ENCODE assay signal across 8 cellular contexts in the genomic region with DNA sequence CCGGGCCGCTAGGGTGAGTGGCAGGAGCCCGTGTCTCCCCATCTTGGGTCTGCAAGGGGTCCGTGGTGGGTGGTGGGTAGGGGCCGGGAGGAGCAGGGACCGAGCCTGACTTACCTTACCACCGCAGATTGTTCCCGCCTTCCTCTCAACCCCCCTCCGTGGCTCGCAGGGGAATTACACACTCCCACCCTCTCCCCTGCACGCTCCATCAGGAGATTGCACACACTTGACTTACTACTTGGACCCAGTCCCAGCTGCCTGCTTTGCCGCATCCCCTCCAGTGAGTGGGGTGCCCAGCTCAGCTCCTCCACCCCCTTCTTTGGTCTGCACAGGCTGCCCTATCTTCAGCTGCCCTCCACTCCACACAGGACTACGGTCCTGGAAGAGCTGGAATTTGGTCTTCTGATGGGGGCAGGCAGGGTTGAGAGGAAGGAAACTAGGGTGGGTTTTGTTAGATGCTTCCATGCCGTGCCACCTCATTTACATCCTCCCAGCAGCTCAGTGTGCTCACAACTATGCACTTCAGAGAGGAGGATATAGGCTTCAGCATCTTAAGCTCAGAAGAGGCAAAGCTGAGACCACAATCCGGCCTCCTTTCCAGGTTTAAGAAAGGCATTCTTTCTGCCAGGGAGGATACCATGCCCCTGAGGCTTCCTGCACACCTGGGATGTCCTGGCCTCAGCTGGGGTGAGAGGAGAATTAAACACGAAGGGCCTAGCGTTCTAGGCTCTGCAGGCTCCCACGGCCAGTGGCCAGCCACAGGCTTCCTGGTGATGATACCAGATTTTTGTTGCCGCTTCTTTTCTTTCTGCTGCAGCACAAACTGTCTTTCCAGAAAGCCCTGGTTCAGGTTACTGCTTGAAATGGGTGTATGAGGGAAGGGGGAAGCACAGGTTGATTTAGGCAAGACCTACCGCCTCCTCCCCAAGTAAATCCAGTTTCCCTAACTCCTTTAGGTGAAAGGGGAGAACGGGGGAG. TPM values are rescaled to one million over a fixed set of nuclear protein-coding genes. Genes with fewer than 3 reads are reported as not detected.
DNase-seq lines count a peak whose midpoint lies in the region; ATAC-seq and TF ChIP-seq lines count a peak whose summit lies in the region.

No MANE protein-coding gene starts in this region.

- no CpG with 5 or more reads among the region's 21 CpGs for WGBS in mesendoderm (ENCODE audit: extremely low coverage, insufficient coverage, low lambda C conversion rate)

- H2AK5ac ChIP-seq in mesendoderm (ENCODE audit: low read length) = no peak overlapping the region

- no peak for ATAC-seq in HG02973 (IDR thresholded peaks at IDR 0.05; ENCODE audit: unreplicated experiment)
- no peak for ATAC-seq in GM19324 (IDR thresholded peaks at IDR 0.05; ENCODE audit: low FRiP score, unreplicated experiment)

- H3K36me3 ChIP-seq in Loucy (ENCODE audit: insufficient read depth, low read length) (no peaks in the 10 kb centered on the region), mesendoderm (ENCODE audit: control insufficient read depth, insufficient read depth, low read length) (no peaks in the 10 kb centered on the region)

- H3K18ac ChIP-seq in mesendoderm (ENCODE audit: low read length) = no peak overlapping the region

- no peaks in the 10 kb centered on the region for H3K9me2 ChIP-seq in Loucy (replicated peaks; ENCODE audit: low read depth, low read length)

- H3K4me2 ChIP-seq in Loucy (ENCODE audit: low read depth, low read length, poor library complexity, severe bottlenecking) (peak overlapping the region; percentile 30), mesendoderm (ENCODE audit: low read length) (peak overlapping the region; percentile 22)

- no peak overlapping the region for H2BK5ac ChIP-seq in mesendoderm (ENCODE audit: low read length)

- no peak overlapping the region for H3K4ac ChIP-seq in mesendoderm (ENCODE audit: low read depth, low read length)

- H3K4me3 ChIP-seq in AG09309 (ENCODE audit: control insufficient read depth, low read depth, low read length) (peak overlapping the region; percentile 23), Loucy (ENCODE audit: low read length, poor library complexity, severe bottlenecking) (no peak overlapping the region), mesendoderm (ENCODE audit: low read length) (peak overlapping the region; percentile 58)

- H3K23ac ChIP-seq in mesendoderm (ENCODE audit: low read length) = no peak overlapping the region

- H3K4me1 ChIP-seq in Loucy (ENCODE audit: insufficient read depth, low read length, poor library complexity, severe bottlenecking) = peaks cover 10% of the 10 kb centered on the region
- peaks cover 22% of the 10 kb centered on the region for H3K4me1 ChIP-seq in mesendoderm (ENCODE audit: control insufficient read depth, low read depth, low read length)

- no peak overlapping the region for H3K9ac ChIP-seq in Loucy (ENCODE audit: low read depth, low read length, poor library complexity, severe bottlenecking)
- H3K9ac ChIP-seq in mesendoderm (ENCODE audit: low read length) = peak overlapping the region; percentile 79

- peaks cover 4% of the 10 kb centered on the region for H3K27me3 ChIP-seq in Loucy (ENCODE audit: insufficient read depth, low read length, poor library complexity, severe bottlenecking)
- H3K27me3 ChIP-seq in mesendoderm (ENCODE audit: insufficient read depth, low read length, poor library complexity) = no peaks in the 10 kb centered on the region

- no peak overlapping the region for H2BK15ac ChIP-seq in mesendoderm (replicated peaks; ENCODE audit: low read depth)

- H4K5ac ChIP-seq in mesendoderm (ENCODE audit: low read length) = no peak overlapping the region

- no peak overlapping the region for H4K8ac ChIP-seq in mesendoderm (ENCODE audit: low read depth, low read length)

- H4K20me1 ChIP-seq in Loucy (ENCODE audit: insufficient read depth, low read length, poor library complexity, severe bottlenecking) = no peaks in the 10 kb centered on the region

- DNase-seq in AG09309 (ENCODE audit: low read depth) = no peak
- DNase-seq in mesendoderm = peak; percentile 45
- no peak for DNase-seq in mesenteric fat pad (ENCODE audit: low spot score)
- no peak for DNase-seq in stimulated activated CD4-positive, alpha-beta T cell treated with anti-CD3 and anti-CD28 coated beads, Interleukin-2, amount 100 ng/mL, for 48 hours

- H3K79me1 ChIP-seq in mesendoderm (ENCODE audit: low read length) = peaks cover 14% of the 10 kb centered on the region

- TF ChIP-seq CTCF in AG09309 (IDR thresholded peaks at IDR 0.05; ENCODE audit: control insufficient read depth, insufficient read depth, low read depth, low read length, missing control alignments) (no peak), Loucy (conservative IDR thresholded peaks at IDR 0.05; ENCODE audit: low read length) (no peak)

- no peak overlapping the region for H2AFZ ChIP-seq in Loucy (ENCODE audit: low read length)

- H2BK120ac ChIP-seq in mesendoderm (ENCODE audit: low read depth, low read length) = no peak overlapping the region

- H3K9me3 ChIP-seq in Loucy (ENCODE audit: insufficient read depth, low read depth, low read length) = no peaks in the 10 kb centered on the region

- H3K27ac ChIP-seq in angular gyrus (ENCODE audit: low read depth, low read length) = peak overlapping the region; percentile 18
- H3K27ac ChIP-seq in mesendoderm (ENCODE audit: low read depth, low read length) = no peak overlapping the region

- H3K56ac ChIP-seq in mesendoderm (ENCODE audit: low read length) = peak overlapping the region; percentile 93

- H3F3A ChIP-seq in Loucy (ENCODE audit: low read depth) = no peaks in the 10 kb centered on the region

- H3K79me2 ChIP-seq in Loucy (ENCODE audit: insufficient read depth, low read length) (no peaks in the 10 kb centered on the region), mesendoderm (ENCODE audit: control insufficient read depth, insufficient read depth, low read length) (peaks cover 48% of the 10 kb centered on the region)

RNA-seq across cellular contexts. Expression of gene KCNC4, which starts 2.3 kb away (rescaled TPM):
- 6.3 TPM for polyA plus RNA-seq in mesendoderm (2013, experiment 1 of 2)
- 6.0 TPM for polyA plus RNA-seq in mesendoderm (2013, experiment 2 of 2)
- 12.8 TPM for total RNA-seq in mesenteric fat pad
